Comparison of ENCODE assay signal across 9 cellular contexts in the genomic region with DNA sequence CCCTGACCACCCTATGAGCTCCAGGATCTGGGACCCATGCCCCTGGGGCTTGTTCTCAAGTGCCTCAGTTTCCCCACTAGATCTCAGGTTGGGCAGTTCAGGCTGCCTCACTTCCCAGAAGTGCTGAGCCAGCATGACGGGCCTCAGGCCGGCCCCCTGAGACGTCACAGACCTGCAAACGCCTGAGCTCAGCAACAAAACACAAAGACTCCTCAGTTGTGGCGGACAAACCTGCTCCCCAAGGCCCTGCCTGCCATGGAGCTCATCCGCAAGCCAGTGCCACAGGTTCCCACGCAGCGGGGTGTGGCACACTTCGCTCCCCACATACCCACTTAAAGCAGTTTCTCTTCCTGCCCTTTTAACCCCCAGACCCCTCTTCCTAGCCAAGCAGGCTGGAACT. TPM values are rescaled to one million over a fixed set of nuclear protein-coding genes. Genes with fewer than 3 reads are reported as not detected.
A peak's percentile ranks its signal among the peaks of the same experiment; 100 is the strongest.
DNase-seq lines count a peak whose midpoint lies in the region; ATAC-seq and TF ChIP-seq lines count a peak whose summit lies in the region.
"Had no signal": no experiment of that assay in that cellular context is flagged by ENCODE, and none has a peak within 500 bp of the region (broad histone marks: within the 10 kb centered on the region; RNA-seq: fewer than 3 reads in every experiment).

No MANE protein-coding gene starts in this region.

- H3K4me2 ChIP-seq in HCT116 (ENCODE audit: low read length), result peak overlapping the region; percentile 69
- peak overlapping the region; percentile 50 for H3K4me2 ChIP-seq in smooth muscle cell

- no peak for TF ChIP-seq POLR2A in HCT116 (IDR thresholded peaks at IDR 0.05; ENCODE audit: borderline replicate concordance, extremely low read depth, insufficient read depth, insufficient read length)

- H3K27ac ChIP-seq in HCT116 (ENCODE audit: low read depth, low read length), result peak overlapping the region; percentile 33; the same call in 1 of the 2 replicates
- H3K27ac ChIP-seq in smooth muscle cell (ENCODE audit: low read depth), result peak overlapping the region; percentile 90

- no peaks in the 10 kb centered on the region for H3K36me3 ChIP-seq in HCT116 (ENCODE audit: control insufficient read depth in 1 of 2, insufficient read depth in 2 of 2, low read length in 2 of 2)
- H3K36me3 ChIP-seq in smooth muscle cell (ENCODE audit: low read depth), result no peaks in the 10 kb centered on the region

- POLR2A ChIA-PET in HCT116 (lab: Charles Lee), result interaction anchor here (0.6 kb wide), 1 partner anchor 20 kb away, joined by 3 read pairs; no protein-coding TSS in a partner anchor

- H3K27me3 ChIP-seq in HCT116 (ENCODE audit: insufficient read depth, low read length) (no peaks in the 10 kb centered on the region), smooth muscle cell (ENCODE audit: low read depth) (no peaks in the 10 kb centered on the region)

- H3K79me2 ChIP-seq in HCT116 (ENCODE audit: insufficient read depth, low read length) (no peaks in the 10 kb centered on the region; the same call in 1 of the 2 replicates), smooth muscle cell (ENCODE audit: low read depth) (no peaks in the 10 kb centered on the region)

- H4K20me1 ChIP-seq in HCT116 (ENCODE audit: insufficient read depth), result no peaks in the 10 kb centered on the region
- peaks cover 5% of the 10 kb centered on the region for H4K20me1 ChIP-seq in smooth muscle cell (ENCODE audit: low read depth)

- H3K4me1 ChIP-seq in HCT116 (ENCODE audit: control insufficient read depth in 1 of 2, insufficient read depth in 2 of 2, low read length in 2 of 2), result peaks cover 18 to 40% of the 10 kb centered on the region in 2 experiments; a peak in 3 of 4 replicates
- H3K4me1 ChIP-seq in smooth muscle cell (ENCODE audit: low read depth), result peaks cover 16% of the 10 kb centered on the region

- H3K9me3 ChIP-seq in HCT116 (ENCODE audit: control insufficient read depth in 1 of 2, insufficient read depth in 1 of 2, low read depth in 1 of 2, low read length in 2 of 2) (no peaks in the 10 kb centered on the region), smooth muscle cell (replicated peaks; ENCODE audit: low read depth) (no peaks in the 10 kb centered on the region)

- H3K4me3 ChIP-seq in HCT116 (replicated peaks in 1 of 2; ENCODE audit: low read depth in 1 of 2, low read length in 2 of 2) (no peak overlapping the region), smooth muscle cell (no peak overlapping the region)

- ATAC-seq in HCT116, result 0 out of 2 replicates have a peak, but pooled peaks have one; percentile 9
- ATAC-seq in GM18517 (IDR thresholded peaks at IDR 0.05; ENCODE audit: unreplicated experiment), result no peak
- ATAC-seq in HG03378 (IDR thresholded peaks at IDR 0.05; ENCODE audit: unreplicated experiment), result no peak
- no peak for ATAC-seq in HG02623 (IDR thresholded peaks at IDR 0.05; ENCODE audit: unreplicated experiment)

- TF ChIP-seq CTCF in HCT116 (IDR thresholded peaks at IDR 0.05 in 2 of 3, conservative IDR thresholded peaks at IDR 0.05 in 1 of 3; ENCODE audit: borderline replicate concordance in 1 of 3, insufficient read depth in 1 of 3, low read depth in 2 of 3, low read length in 2 of 3) (no peak), smooth muscle cell (IDR thresholded peaks at IDR 0.05; ENCODE audit: borderline replicate concordance, insufficient read depth, poor library complexity, severe bottlenecking) (no peak)

- no TSS peak for BruUV-seq in HCT116 (replicated peaks; lab: Mats Ljungman, UMichigan)

- 73% methylated on average over 9 of the region's 9 CpGs for WGBS in smooth muscle cell (ENCODE audit: low lambda C conversion rate)

- H2AFZ ChIP-seq in HCT116 (ENCODE audit: low read depth, low read length, poor library complexity, severe bottlenecking) (no peak overlapping the region), smooth muscle cell (ENCODE audit: low read depth) (no peak overlapping the region)

- H3F3A ChIP-seq in smooth muscle cell (ENCODE audit: low read depth), result no peaks in the 10 kb centered on the region

- TF ChIP-seq RAD21 in HCT116 (IDR thresholded peaks at IDR 0.05; ENCODE audit: low read depth), result no peak

- H3K9me2 ChIP-seq in HCT116 (ENCODE audit: insufficient read depth), result no peaks in the 10 kb centered on the region

- DNase-seq in HCT116 (ENCODE audit: low read depth, low spot score), result no peak
- peak; percentile 36 for DNase-seq in SW480 (ENCODE audit: low spot score)
- DNase-seq in islet precursor cell, result peak; percentile 77
- no peak for DNase-seq in smooth muscle cell (lab: John Stamatoyannopoulos, UW; ENCODE audit: unreplicated experiment)
- no peak for DNase-seq in glomerular visceral epithelial cell (ENCODE audit: extremely low spot score)
- DNase-seq: NCI-H1436 treated with DMSO at 0.1 percent for 48 hours had no signal

- RAD21 ChIA-PET in HCT116 (lab: Charles Lee; ENCODE audit: low non-redundant PET in 1 of 2, low total read pairs in 2 of 2, uncharacterized antibody in 2 of 2, unreplicated experiment in 2 of 2), result no interaction called here

- 0 out of 2 replicates have a peak overlapping the region, but pooled peaks have one; percentile 26 for H3K9ac ChIP-seq in HCT116 (ENCODE audit: low read length)
- peak overlapping the region; percentile 88 for H3K9ac ChIP-seq in smooth muscle cell (ENCODE audit: low read depth)

- CTCF ChIA-PET in HCT116 (lab: Charles Lee), result interaction anchor here (1.2 to 2.5 kb wide), 2 partner anchors 11 to 45 kb away, joined by 3 to 7 read pairs; partner anchors contain the start of gene NECTIN1

- intact Hi-C loops in HCT116 (cut with micrococcal nuclease), result loop anchor here (5.0 kb wide), 1 partner anchor 44 kb away; the partner anchor contains the start of gene NECTIN1

TF ChIP-seq in HCT116, 20 proteins besides CTCF, POLR2A, EP300 and RAD21:
- TF ChIP-seq EZH2phosphoT487 (IDR thresholded peaks at IDR 0.05; ENCODE audit: borderline replicate concordance) (no peak), ZFX (IDR thresholded peaks at IDR 0.05) (no peak), ATF3 (IDR thresholded peaks at IDR 0.05) (no peak), SP1 (IDR thresholded peaks at IDR 0.05; ENCODE audit: low read depth) (no peak), TCF7L2 (IDR thresholded peaks at IDR 0.05; ENCODE audit: borderline replicate concordance, extremely low read depth, insufficient read depth, insufficient read length) (no peak), POLR2AphosphoS5 (IDR thresholded peaks at IDR 0.05; ENCODE audit: low read depth, low read length) (no peak), CEBPB (IDR thresholded peaks at IDR 0.05; ENCODE audit: low read depth) (no peak), ZNF274 (IDR thresholded peaks at IDR 0.05; ENCODE audit: low read depth, low read length) (no peak), EZH2 (IDR thresholded peaks at IDR 0.05) (no peak)
- TF ChIP-seq, protein P1, sequence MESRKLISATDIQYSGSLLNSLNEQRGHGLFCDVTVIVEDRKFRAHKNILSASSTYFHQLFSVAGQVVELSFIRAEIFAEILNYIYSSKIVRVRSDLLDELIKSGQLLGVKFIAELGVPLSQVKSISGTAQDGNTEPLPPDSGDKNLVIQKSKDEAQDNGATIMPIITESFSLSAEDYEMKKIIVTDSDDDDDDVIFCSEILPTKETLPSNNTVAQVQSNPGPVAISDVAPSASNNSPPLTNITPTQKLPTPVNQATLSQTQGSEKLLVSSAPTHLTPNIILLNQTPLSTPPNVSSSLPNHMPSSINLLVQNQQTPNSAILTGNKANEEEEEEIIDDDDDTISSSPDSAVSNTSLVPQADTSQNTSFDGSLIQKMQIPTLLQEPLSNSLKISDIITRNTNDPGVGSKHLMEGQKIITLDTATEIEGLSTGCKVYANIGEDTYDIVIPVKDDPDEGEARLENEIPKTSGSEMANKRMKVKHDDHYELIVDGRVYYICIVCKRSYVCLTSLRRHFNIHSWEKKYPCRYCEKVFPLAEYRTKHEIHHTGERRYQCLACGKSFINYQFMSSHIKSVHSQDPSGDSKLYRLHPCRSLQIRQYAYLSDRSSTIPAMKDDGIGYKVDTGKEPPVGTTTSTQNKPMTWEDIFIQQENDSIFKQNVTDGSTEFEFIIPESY (IDR thresholded peaks at IDR 0.05; ENCODE audit: extremely low read depth, insufficient replicate concordance, low read length), result no peak
- TF ChIP-seq, protein P2, sequence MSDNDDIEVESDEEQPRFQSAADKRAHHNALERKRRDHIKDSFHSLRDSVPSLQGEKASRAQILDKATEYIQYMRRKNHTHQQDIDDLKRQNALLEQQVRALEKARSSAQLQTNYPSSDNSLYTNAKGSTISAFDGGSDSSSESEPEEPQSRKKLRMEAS (IDR thresholded peaks at IDR 0.05), result no peak

RNA-seq across cellular contexts. Expression of gene NECTIN1, which starts 45.2 kb away (rescaled TPM):
- total RNA-seq in HCT116 (2021; ENCODE audit: unreplicated experiment) (23.8 TPM), smooth muscle cell (9.1 and 10.1 TPM in 2 replicates)
- 17.7 and 22.2 TPM in 2 replicates for polyA plus RNA-seq in HCT116 (2012)
- 4.9 and 7.1 TPM in 2 replicates for polyA plus RNA-seq in smooth muscle cell

Comparison
In these comparisons a context has a peak if more than half of its experiments do, and no peak if none do; other contexts are left out.
1. DNase-seq: peak in SW480 (single experiment) and islet precursor cell (single experiment); none in HCT116 (single experiment), smooth muscle cell (single experiment) and glomerular visceral epithelial cell (single experiment).